In genomic region chr2:70089220-70089945, GRCh38 we compare ENCODE assay signal across 8 cellular contexts. TPM values are rescaled to one million over a fixed set of nuclear protein-coding genes. Genes with fewer than 3 reads are reported as not detected.
DNase-seq lines count a peak whose midpoint lies in the region; ATAC-seq, FAIRE-seq and TF ChIP-seq lines count a peak whose summit lies in the region.

No MANE protein-coding gene starts in this region.

- peak overlapping the region; percentile 97 for H3K27ac Mint-ChIP-seq in activated T-helper 2 cell treated with anti-CD3 and anti-CD28 coated beads, Interferon-gamma antibody, Interleukin-2, Interleukin-4, amounts not matched to agents 10 μg/mL and 5 μg/mL and 100 μg/mL, durations not matched to agents 14 hours and 24 hours and 36 hours

- H3K27me3 Mint-ChIP-seq in activated T-helper 2 cell treated with anti-CD3 and anti-CD28 coated beads, Interferon-gamma antibody, Interleukin-2, Interleukin-4, amounts not matched to agents 10 μg/mL and 5 μg/mL and 100 μg/mL, durations not matched to agents 14 hours and 24 hours and 36 hours (ENCODE audit: low read depth) = no peaks in the 10 kb centered on the region

- peaks cover 46% of the 10 kb centered on the region for H3K4me1 Mint-ChIP-seq in activated T-helper 2 cell treated with anti-CD3 and anti-CD28 coated beads, Interferon-gamma antibody, Interleukin-2, Interleukin-4, amounts not matched to agents 10 μg/mL and 5 μg/mL and 100 μg/mL, durations not matched to agents 14 hours and 24 hours and 36 hours (ENCODE audit: low read depth)

- peaks cover 11% of the 10 kb centered on the region for H3K4me1 ChIP-seq in iPS-15b (ENCODE audit: control insufficient read depth, insufficient read depth, low read length)
- peaks cover 0 to 8% of the 10 kb centered on the region in 2 donors for H3K4me1 ChIP-seq in small intestine (ENCODE audit: control insufficient read depth in 2 of 2, insufficient read depth in 1 of 2, low read depth in 1 of 2, low read length in 1 of 2)

- H3K9me3 ChIP-seq in iPS-15b (ENCODE audit: control insufficient read depth, insufficient read depth, low read length) (no peaks in the 10 kb centered on the region), small intestine (ENCODE audit: control insufficient read depth, low read depth) (no peaks in the 10 kb centered on the region)

- H3K4me3 ChIP-seq in GM12864 (ENCODE audit: low read depth, low read length) (peak overlapping the region; percentile 78), iPS-15b (ENCODE audit: low read depth, low read length) (peak overlapping the region; percentile 91), small intestine (ENCODE audit: low read depth in 1 of 2, low read length in 2 of 2) (peak overlapping the region; percentile 53 to 59)

- FAIRE-seq in small intestine (lab: Jason Lieb, UNC) = no peak

- no peak for TF ChIP-seq CTCF in GM12864 (IDR thresholded peaks at IDR 0.05; ENCODE audit: low read depth, low read length, missing control alignments)

- peaks cover 9% of the 10 kb centered on the region for H3K36me3 ChIP-seq in iPS-15b (ENCODE audit: control insufficient read depth, insufficient read depth, low read length)
- H3K36me3 ChIP-seq in small intestine (ENCODE audit: control insufficient read depth in 2 of 2, insufficient read depth in 2 of 2, low read length in 2 of 2) = peaks cover 0 to 4% of the 10 kb centered on the region in 2 donors

- intact Hi-C loops in activated T-helper 2 cell treated with anti-CD3 and anti-CD28 coated beads, Interferon-gamma antibody, Interleukin-2, Interleukin-4, amounts not matched to agents 10 μg/mL and 5 μg/mL and 100 μg/mL, durations not matched to agents 14 hours and 24 hours and 36 hours (cut with micrococcal nuclease) = loop anchor here (5.0 kb wide), 1 partner anchor 158 kb away; the partner anchor contains the start of gene TIA1

- DNase-seq in GM12864 (ENCODE audit: low read depth) (no peak), NCI-H2107 (lab: John Stamatoyannopoulos, UW) (peak; percentile 85), small intestine (no peak), MV-4-11 (lab: John Stamatoyannopoulos, UW) (no peak), midbrain (lab: John Stamatoyannopoulos, UW) (no peak)
- DNase-seq in activated T-helper 2 cell treated with anti-CD3 and anti-CD28 coated beads, Interferon-gamma antibody, Interleukin-2, Interleukin-4, amounts not matched to agents 10 μg/mL and 5 μg/mL and 100 μg/mL, durations not matched to agents 14 hours and 24 hours and 36 hours (ENCODE audit: low spot score) = no peak

- peaks cover 52% of the 10 kb centered on the region for H3K36me3 Mint-ChIP-seq in activated T-helper 2 cell treated with anti-CD3 and anti-CD28 coated beads, Interferon-gamma antibody, Interleukin-2, Interleukin-4, amounts not matched to agents 10 μg/mL and 5 μg/mL and 100 μg/mL, durations not matched to agents 14 hours and 24 hours and 36 hours (ENCODE audit: low read depth)

- H3K9ac ChIP-seq in iPS-15b (ENCODE audit: low read depth, low read length) = peak overlapping the region; percentile 91

- H3K27me3 ChIP-seq in iPS-15b (ENCODE audit: control insufficient read depth, insufficient read depth, low read length) (no peaks in the 10 kb centered on the region), small intestine (ENCODE audit: control insufficient read depth in 2 of 2, insufficient read depth in 2 of 2, low read length in 2 of 2) (no peaks in the 10 kb centered on the region)

- peak overlapping the region; percentile 98 for H3K4me3 Mint-ChIP-seq in activated T-helper 2 cell treated with anti-CD3 and anti-CD28 coated beads, Interferon-gamma antibody, Interleukin-2, Interleukin-4, amounts not matched to agents 10 μg/mL and 5 μg/mL and 100 μg/mL, durations not matched to agents 14 hours and 24 hours and 36 hours (ENCODE audit: low read depth)

- peaks cover 3% of the 10 kb centered on the region for H3K9me3 Mint-ChIP-seq in activated T-helper 2 cell treated with anti-CD3 and anti-CD28 coated beads, Interferon-gamma antibody, Interleukin-2, Interleukin-4, amounts not matched to agents 10 μg/mL and 5 μg/mL and 100 μg/mL, durations not matched to agents 14 hours and 24 hours and 36 hours

- no peak for ATAC-seq in HG03565 (IDR thresholded peaks at IDR 0.05; ENCODE audit: unreplicated experiment)

- WGBS in small intestine, 3 donors = 8 to 9% (median 9%) methylated on average over 11 of the region's 11 CpGs

- H3K27ac ChIP-seq in small intestine (ENCODE audit: low read depth in 1 of 2, low read length in 1 of 2) = peak overlapping the region; percentile 63 to 73

RNA-seq across cellular contexts. Expression of gene PCBP1, which starts 2.1 kb away (rescaled TPM):
- total RNA-seq in activated T-helper 2 cell treated with anti-CD3 and anti-CD28 coated beads, Interferon-gamma antibody, Interleukin-2, Interleukin-4, amounts not matched to agents 10 μg/mL and 5 μg/mL and 100 μg/mL, durations not matched to agents 14 hours and 24 hours and 36 hours = 433 and 442 TPM in 2 replicates
- 100 to 1,000 TPM; 247 to 311 (median 291) TPM for polyA plus RNA-seq in small intestine
